In genomic region chr2:180461761-180462160, GRCh38 we compare ENCODE assay signal across 9 cellular contexts.
"Had no signal": no experiment of that assay in that cellular context is flagged by ENCODE, and none has a peak within 500 bp of the region (broad histone marks: within the 10 kb centered on the region; RNA-seq: fewer than 3 reads in every experiment).

No MANE protein-coding gene starts in this region.

- H3K36me3 Mint-ChIP-seq: IgD-negative memory B cell had no signal

- H3K4me1 ChIP-seq: HAP-1 had no signal

- H3K9ac ChIP-seq: GM23248 had no signal

- H3K27ac Mint-ChIP-seq: HFFc6, IgD-negative memory B cell had no signal

- DNase-seq: GM23248, GOT3, H7, HFFc6, KBM-7 had no signal

- H3K36me3 ChIP-seq: HAP-1 had no signal

- H3K4me3 ChIP-seq: GM23248, HAP-1 had no signal

- H3K4me3 Mint-ChIP-seq: HFFc6, IgD-negative memory B cell had no signal

- H3K9me3 Mint-ChIP-seq: HFFc6 had no signal

- H3K4me1 Mint-ChIP-seq: IgD-negative memory B cell had no signal

- ATAC-seq: HCT116 had no signal

- H3K27ac ChIP-seq: GM23248 had no signal

- H2AFZ ChIP-seq: GM23248 had no signal

- H3K9me3 ChIP-seq: HAP-1 had no signal

- H3K27me3 Mint-ChIP-seq: IgD-negative memory B cell had no signal

- FAIRE-seq: HTR-8/SVneo had no signal
